11 cellular contexts compared by ENCODE assay signal in genomic region chr11:34749666-34750659, GRCh38.
DNase-seq lines count a peak whose midpoint lies in the region; ATAC-seq and TF ChIP-seq lines count a peak whose summit lies in the region.
"Had no signal": no experiment of that assay in that cellular context is flagged by ENCODE, and none has a peak within 500 bp of the region (broad histone marks: within the 10 kb centered on the region; RNA-seq: fewer than 3 reads in every experiment).

No MANE protein-coding gene starts in this region.

- dilution Hi-C loops in mammary epithelial cell (cut with HindIII; ENCODE audit: low sequenced_read_pairs), result no loop called here

- CTCF ChIA-PET in mammary epithelial cell (lab: Charles Lee; ENCODE audit: low non-redundant PET), result no interaction called here

- H3K36me3 ChIP-seq in mammary epithelial cell (ENCODE audit: insufficient read depth, low read length) (no peaks in the 10 kb centered on the region), upper lobe of left lung (no peaks in the 10 kb centered on the region), colonic mucosa (no peaks in the 10 kb centered on the region)
- H3K36me3 ChIP-seq: uterus, WERI-Rb-1 had no signal

- DNase-seq in HT-29 (ENCODE audit: low spot score) (peak; percentile 74), mammary epithelial cell (peak; percentile 86), left lobe of liver (ENCODE audit: low spot score) (peak; percentile 79), upper lobe of left lung (peak in 1 of 2 donors; percentile 87), activated gamma-delta T cell treated with Interleukin-2 at 50 U/mL for 16 hours (no peak), colonic mucosa (no peak)
- DNase-seq: NCI-H69, WERI-Rb-1 had no signal

- no peak overlapping the region for H3K4me3 ChIP-seq in mammary epithelial cell (replicated peaks in 1 of 3; ENCODE audit: insufficient read depth in 1 of 3, low read depth in 2 of 3, low read length in 3 of 3)
- no peak overlapping the region for H3K4me3 ChIP-seq in upper lobe of left lung
- H3K4me3 ChIP-seq in colonic mucosa, result no peak overlapping the region
- H3K4me3 ChIP-seq: uterus had no signal

- peak overlapping the region; percentile 43 for H3K4me2 ChIP-seq in mammary epithelial cell (ENCODE audit: insufficient read depth, low read depth, low read length)

- intact Hi-C loops in mammary epithelial cell (cut with micrococcal nuclease), result no loop called here
- intact Hi-C loops in colonic mucosa (cut with DNase I), result no loop called here

- no TSS peak for BruUV-seq in mammary epithelial cell (replicated peaks; lab: Mats Ljungman, UMichigan)

- TF ChIP-seq CTCF in mammary epithelial cell (conservative IDR thresholded peaks at IDR 0.05 in 1 of 2, IDR thresholded peaks at IDR 0.05 in 1 of 2; ENCODE audit: extremely low read depth in 1 of 2, insufficient read depth in 1 of 2, low read depth in 1 of 2, low read length in 2 of 2) (no peak), upper lobe of left lung (IDR thresholded peaks at IDR 0.05) (no peak), colonic mucosa (IDR thresholded peaks at IDR 0.05) (no peak)

- peaks cover 18% of the 10 kb centered on the region for H3K4me1 ChIP-seq in mammary epithelial cell (ENCODE audit: insufficient read depth, low read length)
- peaks cover 3 to 18% (median 10%) of the 10 kb centered on the region in 4 donors for H3K4me1 ChIP-seq in upper lobe of left lung
- H3K4me1 ChIP-seq in colonic mucosa, result no peaks in the 10 kb centered on the region
- H3K4me1 ChIP-seq: uterus had no signal

- H3K9me3 ChIP-seq in mammary epithelial cell (replicated peaks; ENCODE audit: insufficient read depth, low read length), result no peaks in the 10 kb centered on the region
- H3K9me3 ChIP-seq in upper lobe of left lung, result no peaks in the 10 kb centered on the region
- no peaks in the 10 kb centered on the region for H3K9me3 ChIP-seq in colonic mucosa
- H3K9me3 ChIP-seq: uterus had no signal

- H3K27ac ChIP-seq in mammary epithelial cell (ENCODE audit: insufficient read depth, low read depth, low read length), result peak overlapping the region; percentile 6
- peak overlapping the region; percentile 17 to 77 (median 67) for H3K27ac ChIP-seq in upper lobe of left lung
- H3K27ac ChIP-seq in colonic mucosa, result no peak overlapping the region
- H3K27ac ChIP-seq: uterus, WERI-Rb-1 had no signal

- H3K27me3 ChIP-seq in mammary epithelial cell (ENCODE audit: insufficient read depth, low read length) (no peaks in the 10 kb centered on the region), upper lobe of left lung (no peaks in the 10 kb centered on the region), colonic mucosa (no peaks in the 10 kb centered on the region)
- H3K27me3 ChIP-seq: uterus had no signal

- TF ChIP-seq POLR2A in upper lobe of left lung (IDR thresholded peaks at IDR 0.05), result no peak

- H3K9ac ChIP-seq in mammary epithelial cell (ENCODE audit: insufficient read depth, low read length) (no peak overlapping the region), colonic mucosa (ENCODE audit: low read depth in 2 of 2, low read length in 2 of 2) (no peak overlapping the region)

- H2AFZ ChIP-seq in mammary epithelial cell (ENCODE audit: low read depth, low read length), result peak overlapping the region; percentile 37

- no peaks in the 10 kb centered on the region for H4K20me1 ChIP-seq in mammary epithelial cell (ENCODE audit: insufficient read depth, low read length)

- H3K79me2 ChIP-seq in mammary epithelial cell (ENCODE audit: insufficient read depth, low read length), result no peaks in the 10 kb centered on the region

- ATAC-seq in left lobe of liver, result peak; percentile 85
- ATAC-seq in upper lobe of left lung (ENCODE audit: low FRiP score in 2 of 2), result peak; percentile 79 to 85
- no peak for ATAC-seq in HG03521 (IDR thresholded peaks at IDR 0.05; ENCODE audit: unreplicated experiment)
- ATAC-seq in GM21515 (IDR thresholded peaks at IDR 0.05; ENCODE audit: unreplicated experiment), result no peak

- peak in 1 of 4 donors; percentile 86 for TF ChIP-seq EP300 in upper lobe of left lung (IDR thresholded peaks at IDR 0.05)

- WGBS in mammary epithelial cell (ENCODE audit: low coverage, missing lambda C conversion rate), result 28% methylated on average over 8 of the region's 8 CpGs
- WGBS in upper lobe of left lung, 2 donors, result 35 to 37% methylated on average over 8 of the region's 8 CpGs

- in situ Hi-C loops in mammary epithelial cell (cut with MboI; ENCODE audit: low sequenced_read_pairs in 2 of 2), result no loop called here

Comparison
In these comparisons a context has a peak if more than half of its experiments do, and no peak if none do; other contexts are left out.
1. DNase-seq: peak in HT-29 (single experiment), mammary epithelial cell (single experiment) and left lobe of liver (single experiment); none in activated gamma-delta T cell treated with Interleukin-2 at 50 U/mL for 16 hours (single experiment) and colonic mucosa (single experiment).
2. ATAC-seq: peak in left lobe of liver (single experiment) and upper lobe of left lung (2 of 2); none in HG03521 (single experiment) and GM21515 (single experiment).